Comparison of ENCODE assay signal across 9 cellular contexts in genomic region chr2:71908798-71909197, GRCh38.
"Had no signal": no experiment of that assay in that cellular context is flagged by ENCODE, and none has a peak within 500 bp of the region (broad histone marks: within the 10 kb centered on the region; RNA-seq: fewer than 3 reads in every experiment).

No MANE protein-coding gene starts in this region.

- H2AFZ ChIP-seq: GM23248 had no signal

- H3K9me3 ChIP-seq: HAP-1 had no signal

- H3K36me3 Mint-ChIP-seq: IgD-negative memory B cell had no signal

- H3K27ac Mint-ChIP-seq: HFFc6, IgD-negative memory B cell had no signal

- H3K4me1 Mint-ChIP-seq: IgD-negative memory B cell had no signal

- H3K4me1 ChIP-seq: HAP-1 had no signal

- H3K36me3 ChIP-seq: HAP-1 had no signal

- H3K4me3 ChIP-seq: GM23248, HAP-1 had no signal

- H3K27ac ChIP-seq: GM23248, HL-60 had no signal

- H3K4me3 Mint-ChIP-seq: HFFc6, IgD-negative memory B cell had no signal

- ATAC-seq: HCT116 had no signal

- H3K9ac ChIP-seq: GM23248 had no signal

- DNase-seq: GM23248, GOT3, H7, HFFc6, KG1 had no signal
